ENCODE assay signal across 13 cellular contexts in the genomic region with DNA sequence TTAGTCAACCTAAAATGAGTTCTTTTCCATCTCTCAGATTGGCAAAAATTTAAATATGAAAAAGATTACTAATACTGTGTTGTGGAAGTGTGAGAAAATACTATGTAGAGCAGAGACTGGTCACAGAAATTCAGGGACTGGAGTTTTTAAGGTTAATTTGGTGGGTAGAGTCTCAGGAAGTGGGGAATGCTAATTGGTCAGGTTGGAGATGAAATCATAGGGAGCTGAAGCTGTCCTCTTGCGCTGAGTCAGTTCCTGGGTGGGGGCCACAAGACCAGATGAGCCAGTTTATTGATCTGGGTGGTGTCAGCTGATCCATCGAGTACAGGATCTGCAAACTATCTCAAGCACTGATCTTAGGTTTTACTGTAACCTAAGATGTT. TPM values are rescaled to one million over a fixed set of nuclear protein-coding genes. Genes with fewer than 3 reads are reported as not detected.
DNase-seq lines count a peak whose midpoint lies in the region; ATAC-seq and TF ChIP-seq lines count a peak whose summit lies in the region.
"Had no signal": no experiment of that assay in that cellular context is flagged by ENCODE, and none has a peak within 500 bp of the region (broad histone marks: within the 10 kb centered on the region; RNA-seq: fewer than 3 reads in every experiment).

No MANE protein-coding gene starts in this region.

- no peaks in the 10 kb centered on the region for H3K9me3 Mint-ChIP-seq in MCF 10A (ENCODE audit: unreplicated experiment)
- no peaks in the 10 kb centered on the region for H3K9me3 Mint-ChIP-seq in effector memory CD8-positive, alpha-beta T cell
- no peaks in the 10 kb centered on the region for H3K9me3 Mint-ChIP-seq in stimulated activated naive CD8-positive, alpha-beta T cell treated with anti-CD3 and anti-CD28 coated beads, Interleukin-15, amount 100 ng/mL, for 72 hours
- H3K9me3 Mint-ChIP-seq in activated T-helper 1 cell treated with anti-CD3 and anti-CD28 coated beads, Interleukin-12 subunit alpha, Interleukin-12 subunit beta, Interleukin-2, Interleukin-4 antibody, amounts not matched to agents 30 ng/mL and 10 ng/mL and 1 ng/mL, durations not matched to agents 14 hours and 24 hours and 36 hours: no peaks in the 10 kb centered on the region

- H3K79me2 ChIP-seq in mammary epithelial cell (ENCODE audit: insufficient read depth, low read length): no peaks in the 10 kb centered on the region

- H3K36me3 ChIP-seq in mammary epithelial cell (ENCODE audit: insufficient read depth, low read length) (no peaks in the 10 kb centered on the region), H7 (replicated peaks; ENCODE audit: control insufficient read depth, insufficient read depth, low read length) (no peaks in the 10 kb centered on the region)
- H3K36me3 ChIP-seq: gastrocnemius medialis had no signal

- H3K4me1 Mint-ChIP-seq in MCF 10A (ENCODE audit: insufficient read depth, unreplicated experiment): peaks cover 6% of the 10 kb centered on the region
- peaks cover 25 to 26% of the 10 kb centered on the region in 2 donors for H3K4me1 Mint-ChIP-seq in effector memory CD8-positive, alpha-beta T cell (ENCODE audit: low read depth in 2 of 2)
- peaks cover 64% of the 10 kb centered on the region for H3K4me1 Mint-ChIP-seq in stimulated activated naive CD8-positive, alpha-beta T cell treated with anti-CD3 and anti-CD28 coated beads, Interleukin-15, amount 100 ng/mL, for 72 hours
- peaks cover 31% of the 10 kb centered on the region for H3K4me1 Mint-ChIP-seq in activated T-helper 1 cell treated with anti-CD3 and anti-CD28 coated beads, Interleukin-12 subunit alpha, Interleukin-12 subunit beta, Interleukin-2, Interleukin-4 antibody, amounts not matched to agents 30 ng/mL and 10 ng/mL and 1 ng/mL, durations not matched to agents 14 hours and 24 hours and 36 hours (ENCODE audit: low read depth)

- in situ Hi-C loops in mammary epithelial cell (cut with MboI; ENCODE audit: low sequenced_read_pairs in 2 of 2): no loop called here

- CTCF ChIA-PET in mammary epithelial cell (lab: Charles Lee; ENCODE audit: low non-redundant PET) (no interaction called here), MCF 10A (lab: Yijun Ruan, JAX) (interaction anchor here (0.7 kb wide), 1 partner anchor 157 kb away, joined by 3 read pairs; no protein-coding TSS in a partner anchor)

- dilution Hi-C loops in mammary epithelial cell (cut with HindIII; ENCODE audit: low sequenced_read_pairs): no loop called here

- H3K9me3 ChIP-seq in mammary epithelial cell (replicated peaks; ENCODE audit: insufficient read depth, low read length): no peaks in the 10 kb centered on the region
- H3K9me3 ChIP-seq: gastrocnemius medialis had no signal

- no peak overlapping the region for H3K9ac ChIP-seq in mammary epithelial cell (ENCODE audit: insufficient read depth, low read length)

- no peak overlapping the region for H3K4me3 ChIP-seq in mammary epithelial cell (replicated peaks in 1 of 3; ENCODE audit: insufficient read depth in 1 of 3, low read depth in 2 of 3, low read length in 3 of 3)
- H3K4me3 ChIP-seq in H7 (ENCODE audit: insufficient read depth, low read depth, low read length): no peak overlapping the region
- H3K4me3 ChIP-seq: gastrocnemius medialis had no signal

- H3K27ac ChIP-seq in mammary epithelial cell (ENCODE audit: insufficient read depth, low read depth, low read length): no peak overlapping the region
- H3K27ac ChIP-seq in VCaP: peak overlapping the region; percentile 72
- H3K27ac ChIP-seq: gastrocnemius medialis had no signal

- BruUV-seq in mammary epithelial cell (replicated peaks; lab: Mats Ljungman, UMichigan) (no TSS peak), MCF 10A (replicated peaks; lab: Mats Ljungman, UMichigan) (no TSS peak)

- no peaks in the 10 kb centered on the region for H4K20me1 ChIP-seq in mammary epithelial cell (ENCODE audit: insufficient read depth, low read length)

- no peaks in the 10 kb centered on the region for H3K27me3 Mint-ChIP-seq in MCF 10A (ENCODE audit: insufficient read depth, unreplicated experiment)
- H3K27me3 Mint-ChIP-seq in effector memory CD8-positive, alpha-beta T cell: no peaks in the 10 kb centered on the region
- no peaks in the 10 kb centered on the region for H3K27me3 Mint-ChIP-seq in stimulated activated naive CD8-positive, alpha-beta T cell treated with anti-CD3 and anti-CD28 coated beads, Interleukin-15, amount 100 ng/mL, for 72 hours
- H3K27me3 Mint-ChIP-seq in activated T-helper 1 cell treated with anti-CD3 and anti-CD28 coated beads, Interleukin-12 subunit alpha, Interleukin-12 subunit beta, Interleukin-2, Interleukin-4 antibody, amounts not matched to agents 30 ng/mL and 10 ng/mL and 1 ng/mL, durations not matched to agents 14 hours and 24 hours and 36 hours (ENCODE audit: insufficient read depth): peaks cover 7% of the 10 kb centered on the region

- H3K36me3 Mint-ChIP-seq in MCF 10A (ENCODE audit: insufficient read depth, unreplicated experiment): no peaks in the 10 kb centered on the region
- H3K36me3 Mint-ChIP-seq in effector memory CD8-positive, alpha-beta T cell (ENCODE audit: insufficient read depth): peaks cover 7% of the 10 kb centered on the region
- H3K36me3 Mint-ChIP-seq in activated T-helper 1 cell treated with anti-CD3 and anti-CD28 coated beads, Interleukin-12 subunit alpha, Interleukin-12 subunit beta, Interleukin-2, Interleukin-4 antibody, amounts not matched to agents 30 ng/mL and 10 ng/mL and 1 ng/mL, durations not matched to agents 14 hours and 24 hours and 36 hours (ENCODE audit: low read depth): no peaks in the 10 kb centered on the region

- peak overlapping the region; percentile 76 for H2AFZ ChIP-seq in mammary epithelial cell (ENCODE audit: low read depth, low read length)

- peak overlapping the region; percentile 62 for H3K4me2 ChIP-seq in mammary epithelial cell (ENCODE audit: insufficient read depth, low read depth, low read length)

- H3K27ac Mint-ChIP-seq in MCF 10A (ENCODE audit: low read depth, unreplicated experiment): no peak overlapping the region
- peak overlapping the region; percentile 39 to 83 for H3K27ac Mint-ChIP-seq in effector memory CD8-positive, alpha-beta T cell
- H3K27ac Mint-ChIP-seq in stimulated activated naive CD8-positive, alpha-beta T cell treated with anti-CD3 and anti-CD28 coated beads, Interleukin-15, amount 100 ng/mL, for 72 hours: peak overlapping the region in 1 of 2 donors; percentile 77
- H3K27ac Mint-ChIP-seq in activated T-helper 1 cell treated with anti-CD3 and anti-CD28 coated beads, Interleukin-12 subunit alpha, Interleukin-12 subunit beta, Interleukin-2, Interleukin-4 antibody, amounts not matched to agents 30 ng/mL and 10 ng/mL and 1 ng/mL, durations not matched to agents 14 hours and 24 hours and 36 hours: no peak overlapping the region

- TF ChIP-seq CTCF in mammary epithelial cell (conservative IDR thresholded peaks at IDR 0.05 in 1 of 2, IDR thresholded peaks at IDR 0.05 in 1 of 2; ENCODE audit: extremely low read depth in 1 of 2, insufficient read depth in 1 of 2, low read depth in 1 of 2, low read length in 2 of 2) (no peak), MCF 10A (IDR thresholded peaks at IDR 0.05; ENCODE audit: unreplicated experiment) (no peak), VCaP (conservative IDR thresholded peaks at IDR 0.05) (no peak)

- 23% methylated on average over 2 of the region's 2 CpGs for WGBS in mammary epithelial cell (ENCODE audit: low coverage, missing lambda C conversion rate)

- H3K4me3 Mint-ChIP-seq in MCF 10A (ENCODE audit: unreplicated experiment): no peak overlapping the region
- peak overlapping the region; percentile 31 to 60 for H3K4me3 Mint-ChIP-seq in effector memory CD8-positive, alpha-beta T cell
- H3K4me3 Mint-ChIP-seq in stimulated activated naive CD8-positive, alpha-beta T cell treated with anti-CD3 and anti-CD28 coated beads, Interleukin-15, amount 100 ng/mL, for 72 hours: peak overlapping the region; percentile 2 to 30
- no peak overlapping the region for H3K4me3 Mint-ChIP-seq in activated T-helper 1 cell treated with anti-CD3 and anti-CD28 coated beads, Interleukin-12 subunit alpha, Interleukin-12 subunit beta, Interleukin-2, Interleukin-4 antibody, amounts not matched to agents 30 ng/mL and 10 ng/mL and 1 ng/mL, durations not matched to agents 14 hours and 24 hours and 36 hours

- no peak for ATAC-seq in effector memory CD8-positive, alpha-beta T cell (replicated peaks)
- peak; percentile 51 for ATAC-seq in stimulated activated naive CD8-positive, alpha-beta T cell treated with anti-CD3 and anti-CD28 coated beads, Interleukin-15, amount 100 ng/mL, for 72 hours
- ATAC-seq: gastrocnemius medialis, sciatic nerve had no signal

- H3K27me3 ChIP-seq in mammary epithelial cell (ENCODE audit: insufficient read depth, low read length): no peaks in the 10 kb centered on the region
- no peaks in the 10 kb centered on the region for H3K27me3 ChIP-seq in H7 (ENCODE audit: control insufficient read depth, insufficient read depth, low read length)

- intact Hi-C loops in mammary epithelial cell (cut with micrococcal nuclease): no loop called here
- intact Hi-C loops in MCF 10A (cut with micrococcal nuclease): no loop called here
- intact Hi-C loops in activated T-helper 1 cell treated with anti-CD3 and anti-CD28 coated beads, Interleukin-12 subunit alpha, Interleukin-12 subunit beta, Interleukin-2, Interleukin-4 antibody, amounts not matched to agents 30 ng/mL and 10 ng/mL and 1 ng/mL, durations not matched to agents 14 hours and 24 hours and 36 hours (cut with micrococcal nuclease): no loop called here

- H3K4me1 ChIP-seq in mammary epithelial cell (ENCODE audit: insufficient read depth, low read length): peaks cover 18% of the 10 kb centered on the region
- H3K4me1 ChIP-seq: gastrocnemius medialis had no signal

- POLR2A ChIA-PET in MCF 10A (lab: Yijun Ruan, JAX): no interaction called here

- peak; percentile 71 for DNase-seq in mammary epithelial cell
- no peak for DNase-seq in MCF 10A (ENCODE audit: unreplicated experiment)
- DNase-seq in effector memory CD8-positive, alpha-beta T cell: no peak
- no peak for DNase-seq in stimulated activated naive CD8-positive, alpha-beta T cell treated with anti-CD3 and anti-CD28 coated beads, Interleukin-15, amount 100 ng/mL, for 72 hours
- no peak for DNase-seq in NCI-H187 treated with DMSO at 0.1 percent for 48 hours (lab: John Stamatoyannopoulos, UW)
- no peak for DNase-seq in H7
- no peak for DNase-seq in activated T-helper 1 cell treated with anti-CD3 and anti-CD28 coated beads, Interleukin-12 subunit alpha, Interleukin-12 subunit beta, Interleukin-2, Interleukin-4 antibody, amounts not matched to agents 30 ng/mL and 10 ng/mL and 1 ng/mL, durations not matched to agents 14 hours and 24 hours and 36 hours (ENCODE audit: low spot score)
- DNase-seq: AML-193, cerebellar nuclear complex, gastrocnemius medialis, NCI-H1048 had no signal

RNA-seq across cellular contexts. Expression of a gene that starts 29.4 kb away (rescaled TPM):
- 1 to 10 TPM; 2.0 to 3.3 TPM for total RNA-seq in mammary epithelial cell
- polyA plus RNA-seq in mammary epithelial cell: 0.39 TPM
- not detected for polyA minus RNA-seq in mammary epithelial cell
- total RNA-seq in MCF 10A (2022): 0.30 and 0.49 TPM in 2 replicates
- 0.70 and 1.5 TPM in 2 replicates for total RNA-seq in H7 (2014; rRNA removed; shearing (Covaris generic))
- total RNA-seq in activated T-helper 1 cell treated with anti-CD3 and anti-CD28 coated beads, Interleukin-12 subunit alpha, Interleukin-12 subunit beta, Interleukin-2, Interleukin-4 antibody, amounts not matched to agents 30 ng/mL and 10 ng/mL and 1 ng/mL, durations not matched to agents 14 hours and 24 hours and 36 hours: 0.52 and 0.93 TPM in 2 replicates

RNA-seq across cellular contexts. Expression of a gene that starts 35.1 kb away (rescaled TPM):
- total RNA-seq in mammary epithelial cell (10 to 100 TPM; 18.0 to 20.7 TPM), MCF 10A (2022) (26.8 and 30.2 TPM in 2 replicates)
- polyA plus RNA-seq in mammary epithelial cell: 14.0 TPM
- polyA minus RNA-seq in mammary epithelial cell: 24.9 TPM
- 10.8 and 19.3 TPM in 2 replicates for total RNA-seq in H7 (2014; rRNA removed; shearing (Covaris generic))
- total RNA-seq in activated T-helper 1 cell treated with anti-CD3 and anti-CD28 coated beads, Interleukin-12 subunit alpha, Interleukin-12 subunit beta, Interleukin-2, Interleukin-4 antibody, amounts not matched to agents 30 ng/mL and 10 ng/mL and 1 ng/mL, durations not matched to agents 14 hours and 24 hours and 36 hours: 29.2 and 29.6 TPM in 2 replicates

RNA-seq across cellular contexts. Expression of a gene that starts 56.8 kb away (rescaled TPM):
- total RNA-seq in mammary epithelial cell: under 1 TPM; under 0.01 to 0.26 TPM
- polyA plus RNA-seq in mammary epithelial cell: 0.03 TPM
- not detected for polyA minus RNA-seq in mammary epithelial cell
- total RNA-seq in MCF 10A (2022): not detected in 2 replicates
- total RNA-seq in H7 (2014; rRNA removed; shearing (Covaris generic)): 0.07 and 0.76 TPM in 2 replicates
- total RNA-seq in activated T-helper 1 cell treated with anti-CD3 and anti-CD28 coated beads, Interleukin-12 subunit alpha, Interleukin-12 subunit beta, Interleukin-2, Interleukin-4 antibody, amounts not matched to agents 30 ng/mL and 10 ng/mL and 1 ng/mL, durations not matched to agents 14 hours and 24 hours and 36 hours: 0.81 and 0.86 TPM in 2 replicates
- total RNA-seq: gastrocnemius medialis had no signal

Comparison
In these comparisons a context has a peak if more than half of its experiments do, and no peak if none do; other contexts are left out.
1. H3K27ac Mint-ChIP-seq: peak in effector memory CD8-positive, alpha-beta T cell (2 of 2); none in MCF 10A (single experiment) and activated T-helper 1 cell treated with anti-CD3 and anti-CD28 coated beads, Interleukin-12 subunit alpha, Interleukin-12 subunit beta, Interleukin-2, Interleukin-4 antibody, amounts not matched to agents 30 ng/mL and 10 ng/mL and 1 ng/mL, durations not matched to agents 14 hours and 24 hours and 36 hours (single experiment).
2. H3K4me3 Mint-ChIP-seq: peak in effector memory CD8-positive, alpha-beta T cell (2 of 2) and stimulated activated naive CD8-positive, alpha-beta T cell treated with anti-CD3 and anti-CD28 coated beads, Interleukin-15, amount 100 ng/mL, for 72 hours (2 of 2); none in MCF 10A (single experiment) and activated T-helper 1 cell treated with anti-CD3 and anti-CD28 coated beads, Interleukin-12 subunit alpha, Interleukin-12 subunit beta, Interleukin-2, Interleukin-4 antibody, amounts not matched to agents 30 ng/mL and 10 ng/mL and 1 ng/mL, durations not matched to agents 14 hours and 24 hours and 36 hours (single experiment).